Comparison of ENCODE assay signal across 1 cellular context in the genomic region with DNA sequence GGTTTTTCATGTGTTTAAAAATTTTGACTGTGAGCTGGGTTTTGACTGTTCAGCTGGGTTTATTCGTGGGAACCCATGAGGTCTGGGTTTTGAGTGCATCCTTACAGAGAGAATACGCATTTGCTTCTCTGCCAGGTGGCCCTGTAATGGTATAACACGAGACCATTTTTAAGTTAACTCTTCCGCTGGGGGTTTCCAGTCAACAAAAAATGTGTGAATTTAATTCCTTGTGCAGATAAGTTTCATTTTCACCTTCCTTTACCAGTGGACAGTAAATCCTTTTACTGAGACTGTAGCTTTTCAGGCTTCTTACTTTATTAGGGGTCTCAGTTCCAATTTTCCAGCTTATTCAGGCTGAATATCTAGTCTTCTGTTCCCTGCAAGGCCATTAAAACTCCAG.
TF ChIP-seq lines count a peak whose summit lies in the region.

No MANE protein-coding gene starts in this region.

TF ChIP-seq in GM12878, 131 proteins besides CTCF, POLR2A, EP300 and RAD21 (continued from another document):
- TF ChIP-seq SREBF2 (IDR thresholded peaks at IDR 0.05; ENCODE audit: low read length) = no peak
- no peak for TF ChIP-seq REST (IDR thresholded peaks at IDR 0.05; ENCODE audit: low read depth, low read length)
- no peak for TF ChIP-seq NR2F1 (conservative IDR thresholded peaks at IDR 0.05)
- TF ChIP-seq CHD2 (IDR thresholded peaks at IDR 0.05; ENCODE audit: borderline replicate concordance, low read depth, low read length) = no peak
- no peak for TF ChIP-seq CREM (IDR thresholded peaks at IDR 0.05; ENCODE audit: low read depth)
- peak; percentile 26; the same call in 1 of the 2 replicates for TF ChIP-seq RAD51 (IDR thresholded peaks at IDR 0.05)
- TF ChIP-seq MXI1 (IDR thresholded peaks at IDR 0.05; ENCODE audit: low read depth, low read length) = no peak
- peak; percentile 30; the same call in 1 of the 2 replicates for TF ChIP-seq TCF12 (IDR thresholded peaks at IDR 0.05; ENCODE audit: low read depth, low read length)
- no peak for TF ChIP-seq SPI1 (IDR thresholded peaks at IDR 0.05; ENCODE audit: borderline replicate concordance, insufficient read depth, low read depth, low read length)
- TF ChIP-seq MTA2 (IDR thresholded peaks at IDR 0.05; ENCODE audit: low read depth) = peak; percentile 41
- 0 out of 2 replicates have a peak, but pooled peaks have one; percentile 12 for TF ChIP-seq RUNX3 (IDR thresholded peaks at IDR 0.05; ENCODE audit: low read length)
- TF ChIP-seq TCF7 (IDR thresholded peaks at IDR 0.05; ENCODE audit: borderline replicate concordance) = no peak
- TF ChIP-seq CHD1 (IDR thresholded peaks at IDR 0.05; ENCODE audit: low read depth, low read length) = no peak
- TF ChIP-seq ZNF207 (IDR thresholded peaks at IDR 0.05; ENCODE audit: borderline replicate concordance) = no peak
- TF ChIP-seq SREBF1 (IDR thresholded peaks at IDR 0.05; ENCODE audit: low read length) = no peak
